In genomic region chr11:33065445-33066178, GRCh38 we compare ENCODE assay signal across 8 cellular contexts.
DNase-seq lines count a peak whose midpoint lies in the region; TF ChIP-seq lines count a peak whose summit lies in the region.

No MANE protein-coding gene starts in this region.

- no peak overlapping the region for H3K27ac ChIP-seq in DOHH2 (ENCODE audit: low read depth, low read length)
- H3K27ac ChIP-seq in WERI-Rb-1, result no peak overlapping the region
- no peak overlapping the region for H3K27ac ChIP-seq in brain microvascular endothelial cell

- H3K27me3 ChIP-seq in DOHH2 (ENCODE audit: control insufficient read depth, low read length) (no peaks in the 10 kb centered on the region), WERI-Rb-1 (ENCODE audit: insufficient read depth, low read depth, severe bottlenecking) (no peaks in the 10 kb centered on the region), brain microvascular endothelial cell (replicated peaks) (no peaks in the 10 kb centered on the region)

- H3K79me2 ChIP-seq in DOHH2 (ENCODE audit: control insufficient read depth, low read length), result no peaks in the 10 kb centered on the region

- H3K36me3 ChIP-seq in DOHH2 (ENCODE audit: control insufficient read depth, low read length), result peaks cover 25% of the 10 kb centered on the region
- peaks cover 34% of the 10 kb centered on the region for H3K36me3 ChIP-seq in WERI-Rb-1
- peaks cover 44% of the 10 kb centered on the region for H3K36me3 ChIP-seq in brain microvascular endothelial cell (replicated peaks)

- peak; percentile 95 for TF ChIP-seq CTCF in DOHH2 (IDR thresholded peaks at IDR 0.05; ENCODE audit: low read depth, low read length, poor library complexity, severe bottlenecking)
- peak; percentile 89 for TF ChIP-seq CTCF in HFF-Myc (IDR thresholded peaks at IDR 0.05; ENCODE audit: low read depth, low read length, missing control alignments)
- TF ChIP-seq CTCF in WERI-Rb-1 (IDR thresholded peaks at IDR 0.05; ENCODE audit: low read depth, low read length), result peak; percentile 97
- peak; percentile 96 for TF ChIP-seq CTCF in brain microvascular endothelial cell (IDR thresholded peaks at IDR 0.05; ENCODE audit: low read depth, low read length, missing control alignments)

- in situ Hi-C loops in brain microvascular endothelial cell (cut with HindIII; ENCODE audit: low pct_ligation_motif_present, low sequenced_read_pairs), result no loop called here

- H3K4me3 ChIP-seq in DOHH2 (ENCODE audit: low read length), result no peak overlapping the region
- H3K4me3 ChIP-seq in HFF-Myc (replicated peaks; ENCODE audit: low read depth, low read length), result no peak overlapping the region
- no peak overlapping the region for H3K4me3 ChIP-seq in WERI-Rb-1 (ENCODE audit: low read depth, low read length)
- no peak overlapping the region for H3K4me3 ChIP-seq in brain microvascular endothelial cell (ENCODE audit: low read depth, low read length)

- H3K4me2 ChIP-seq in DOHH2 (ENCODE audit: low read length), result no peak overlapping the region

- DNase-seq in HFF-Myc (ENCODE audit: extremely low read depth, low read depth), result peak; percentile 47
- DNase-seq in NCI-H2029 (lab: John Stamatoyannopoulos, UW), result peak; percentile 42
- DNase-seq in WERI-Rb-1, result peak; percentile 79
- DNase-seq in brain microvascular endothelial cell, result peak; percentile 64
- peak; percentile 50 for DNase-seq in inferior parietal cortex (ENCODE audit: extremely low spot score)
- DNase-seq in stimulated activated CD4-positive, alpha-beta T cell treated with anti-CD3 and anti-CD28 coated beads, Interleukin-15, amount 100 ng/mL, for 48 hours (ENCODE audit: low read depth in 2 of 2), result peak; percentile 50 to 54
- no peak for DNase-seq in dedifferentiated amniotic fluid mesenchymal stem cell (ENCODE audit: extremely low spot score)

- H3K4me1 ChIP-seq in DOHH2 (ENCODE audit: control insufficient read depth, low read length), result peaks cover 24% of the 10 kb centered on the region

- H3K9me2 ChIP-seq in DOHH2 (replicated peaks; ENCODE audit: control insufficient read depth, low read length), result no peaks in the 10 kb centered on the region

- H3K9me3 ChIP-seq in DOHH2 (ENCODE audit: control insufficient read depth, insufficient read depth, low read length), result no peaks in the 10 kb centered on the region
- no peaks in the 10 kb centered on the region for H3K9me3 ChIP-seq in WERI-Rb-1 (ENCODE audit: severe bottlenecking)

- no peaks in the 10 kb centered on the region for H3F3A ChIP-seq in DOHH2 (ENCODE audit: control insufficient read depth, insufficient read depth)

- no peaks in the 10 kb centered on the region for H4K20me1 ChIP-seq in DOHH2 (ENCODE audit: control insufficient read depth, insufficient read depth, low read depth, low read length)
